24 cellular contexts compared by ENCODE assay signal in the genomic region with DNA sequence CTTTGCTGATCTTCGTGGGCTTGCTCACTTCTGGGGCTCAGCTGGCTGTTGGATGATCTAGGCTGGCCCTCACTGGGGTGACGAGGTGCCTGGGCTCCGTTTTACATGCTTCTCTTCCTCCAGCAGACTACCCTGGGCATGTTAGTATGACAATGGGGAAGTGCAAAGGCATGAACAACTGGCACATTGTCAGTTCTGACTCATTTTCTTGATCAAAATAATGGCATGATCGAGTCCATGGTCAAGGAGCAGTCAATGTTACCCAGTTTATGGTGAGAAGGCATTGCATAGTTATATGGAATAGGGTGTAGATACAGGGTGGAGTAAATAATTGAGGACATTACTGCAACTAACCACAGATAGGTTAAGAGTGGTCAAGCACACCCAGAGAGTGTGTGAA. TPM values are rescaled to one million over a fixed set of nuclear protein-coding genes. Genes with fewer than 3 reads are reported as not detected.
"Had no signal": no experiment of that assay in that cellular context is flagged by ENCODE, and none has a peak within 500 bp of the region (broad histone marks: within the 10 kb centered on the region; RNA-seq: fewer than 3 reads in every experiment).

No MANE protein-coding gene starts in this region.

- H3K4me3 ChIP-seq: gastrocnemius medialis, heart right ventricle, left ventricle myocardium inferior, lower lobe of right lung, psoas muscle, testis, tibial nerve, upper lobe of right lung had no signal

- ATAC-seq: effector memory CD8-positive, alpha-beta T cell; gastrocnemius medialis; heart right ventricle; lower lobe of right lung; psoas muscle; sciatic nerve; stimulated activated naive B cell treated with anti-CD40 and anti-IgM and Interleukin-4, amounts not matched to agents 10 μg/mL and 1 μg/mL and 100 μg/mL, for 72 hours; stimulated activated naive CD8-positive, alpha-beta T cell treated with anti-CD3 and anti-CD28 coated beads, Interleukin-15, amount 100 ng/mL, for 72 hours; upper lobe of right lung had no signal

- DNase-seq: cortex of kidney; effector memory CD8-positive, alpha-beta T cell; gastrocnemius medialis; heart right ventricle; hypothalamus; islet precursor cell; left ventricle myocardium inferior; lower lobe of right lung; mesenchymal stem cell; midbrain; naive B cell; occipital lobe; psoas muscle; stimulated activated CD4-positive, alpha-beta T cell treated with anti-CD3 and anti-CD28 coated beads, Interleukin-2, amount 100 ng/mL, for 24 hours; stimulated activated CD4-positive, alpha-beta T cell treated with anti-CD3 and anti-CD28 coated beads, Interleukin-4, amount 100 ng/mL, for 4 hours; stimulated activated naive B cell treated with anti-CD40 and anti-IgM and Interleukin-4, amounts not matched to agents 10 μg/mL and 1 μg/mL and 100 μg/mL, for 72 hours; stimulated activated naive CD8-positive, alpha-beta T cell treated with anti-CD3 and anti-CD28 coated beads, Interleukin-15, amount 100 ng/mL, for 72 hours; testis; upper lobe of right lung had no signal

RNA-seq across cellular contexts. Expression of gene UPP2, which starts 10.0 kb away (rescaled TPM):
- total RNA-seq: epithelial cell of proximal tubule, gastrocnemius medialis, heart right ventricle, left ventricle myocardium inferior, lower lobe of right lung, psoas muscle, sciatic nerve, skeletal muscle tissue, subcutaneous adipose tissue, tibial nerve, upper lobe of right lung had no signal
- polyA plus RNA-seq: heart right ventricle, psoas muscle had no signal
